In the genomic region with DNA sequence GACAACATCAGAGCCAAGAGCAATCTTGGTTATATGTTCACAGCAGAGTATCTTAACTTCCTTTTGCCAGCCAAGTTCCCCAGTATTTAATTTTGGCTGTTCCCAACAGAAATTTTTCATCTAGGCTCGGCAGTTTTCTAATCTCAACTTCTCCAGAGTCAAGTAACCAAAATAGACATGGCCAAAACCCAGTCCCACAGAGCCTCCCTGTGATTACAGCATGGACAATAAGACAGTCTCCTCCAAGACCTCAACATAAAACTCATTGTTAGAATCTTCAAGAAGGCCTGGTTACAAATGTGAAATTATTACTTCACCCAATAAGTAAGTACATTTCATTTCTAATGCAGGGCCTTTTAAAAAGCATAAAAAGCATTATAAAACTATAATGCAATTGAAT, we compare ENCODE assay signal across 27 cellular contexts.
"Had no signal": no experiment of that assay in that cellular context is flagged by ENCODE, and none has a peak within 500 bp of the region (broad histone marks: within the 10 kb centered on the region; RNA-seq: fewer than 3 reads in every experiment).

No MANE protein-coding gene starts in this region.

- H3K4me1 ChIP-seq: stomach, suprapubic skin, testis, thyroid gland, tibial artery, upper lobe of left lung, upper lobe of right lung, uterus, vagina had no signal

- H3K27me3 ChIP-seq: stomach, suprapubic skin, testis, thyroid gland, tibial artery, tibial nerve, transverse colon, upper lobe of left lung, upper lobe of right lung, uterus, vagina had no signal

- H3K9me3 ChIP-seq: stomach, suprapubic skin, testis, thoracic aorta, thyroid gland, tibial artery, tibial nerve, transverse colon, upper lobe of left lung, upper lobe of right lung, uterus, vagina had no signal

- DNase-seq: stimulated activated CD4-positive, alpha-beta T cell treated with anti-CD3 and anti-CD28 coated beads, Interleukin-2, amount 100 ng/mL, for 48 hours; stimulated activated CD4-positive, alpha-beta T cell treated with anti-CD3 and anti-CD28 coated beads, Interleukin-4, amount 100 ng/mL, for 1 hour; stimulated activated CD4-positive, alpha-beta T cell treated with anti-CD3 and anti-CD28 coated beads, Interleukin-4, amount 100 ng/mL, for 24 hours; stimulated activated CD4-positive, alpha-beta T cell treated with anti-CD3 and anti-CD28 coated beads, Interleukin-4, amount 100 ng/mL, for 4 hours; stimulated activated CD8-positive, alpha-beta memory T cell treated with anti-CD3 and anti-CD28 coated beads, Interleukin-4, amount 100 ng/mL, for 48 hours; stimulated activated naive B cell treated with anti-CD40 and anti-IgM and Interleukin-4, amounts not matched to agents 10 μg/mL and 1 μg/mL and 100 μg/mL, for 72 hours; stimulated activated naive CD4-positive, alpha-beta T cell; stimulated activated naive CD4-positive, alpha-beta T cell treated with Interleukin-2 at 50 U/mL for 16 hours; stimulated activated naive CD8-positive, alpha-beta T cell treated with anti-CD3 and anti-CD28 coated beads, Interleukin-15, amount 100 ng/mL, for 72 hours; stimulated activated naive CD8-positive, alpha-beta T cell treated with anti-CD3 and anti-CD28 coated beads, Interleukin-15, Interleukin-2, amounts not matched to agents 100 U/mL and 50 U/mL, for 24 hours; stomach; substantia nigra; testis; thyroid gland; tibial artery; transverse colon; trophoblast cell; upper lobe of left lung; upper lobe of right lung; uterus had no signal

- FAIRE-seq: urothelium cell line had no signal

- H3K27ac ChIP-seq: stomach, suprapubic skin, testis, thoracic aorta, thyroid gland, tibial artery, tibial nerve, transverse colon, upper lobe of left lung, upper lobe of right lung, uterus, vagina had no signal

- ATAC-seq: stimulated activated effector memory CD8-positive, alpha-beta T cell treated with anti-CD3 and anti-CD28 coated beads, Interleukin-12 subunit alpha, Interleukin-12 subunit beta, amount 100 ng/mL, for 72 hours; stimulated activated memory B cell treated with anti-CD40 and anti-IgM and Interleukin-4, amounts not matched to agents 10 μg/mL and 1 μg/mL and 100 μg/mL, for 72 hours; stimulated activated naive B cell treated with anti-CD40 and anti-IgM and Interleukin-4, amounts not matched to agents 10 μg/mL and 1 μg/mL and 100 μg/mL, for 72 hours; stimulated activated naive CD8-positive, alpha-beta T cell treated with anti-CD3 and anti-CD28 coated beads, Interleukin-15, amount 100 ng/mL, for 72 hours; stimulated activated naive CD8-positive, alpha-beta T cell treated with anti-CD3 and anti-CD28 coated beads, Interleukin-15, Interleukin-2, amounts not matched to agents 100 U/mL and 50 U/mL, for 24 hours; upper lobe of right lung had no signal

- H3K4me3 ChIP-seq: stomach, suprapubic skin, testis, thoracic aorta, thyroid gland, tibial artery, tibial nerve, transverse colon, upper lobe of left lung, upper lobe of right lung, uterus, vagina had no signal

- H3K36me3 ChIP-seq: stomach, suprapubic skin, thoracic aorta, thyroid gland, tibial artery, tibial nerve, transverse colon, upper lobe of left lung, upper lobe of right lung, uterus, vagina had no signal
